In genomic region chr17:6374761-6375312, GRCh38 we compare ENCODE assay signal across 10 cellular contexts.
DNase-seq lines count a peak whose midpoint lies in the region; ATAC-seq, FAIRE-seq and TF ChIP-seq lines count a peak whose summit lies in the region.
"Had no signal": no experiment of that assay in that cellular context is flagged by ENCODE, and none has a peak within 500 bp of the region (broad histone marks: within the 10 kb centered on the region; RNA-seq: fewer than 3 reads in every experiment).

No MANE protein-coding gene starts in this region.

- no peak overlapping the region for H3K27ac Mint-ChIP-seq in GM23338

- no peaks in the 10 kb centered on the region for H4K20me1 ChIP-seq in GM23338 (replicated peaks; ENCODE audit: insufficient read depth)

- H3K79me2 ChIP-seq in GM23338 (replicated peaks; ENCODE audit: insufficient read depth), result no peaks in the 10 kb centered on the region
- H3K79me2 ChIP-seq: parathyroid adenoma had no signal

- H3F3A ChIP-seq in GM23338 (replicated peaks; ENCODE audit: low read depth), result no peaks in the 10 kb centered on the region

- FAIRE-seq in D721Med (lab: Jason Lieb, UNC), result no peak

- no peaks in the 10 kb centered on the region for H3K9me2 ChIP-seq in GM23338 (ENCODE audit: insufficient read depth)

- ATAC-seq in GM23338 (peak; percentile 86), GM19467 (IDR thresholded peaks at IDR 0.05; ENCODE audit: unreplicated experiment) (no peak), HG03196 (IDR thresholded peaks at IDR 0.05; ENCODE audit: unreplicated experiment) (no peak)

- H3K27me3 ChIP-seq in GM23338 (ENCODE audit: insufficient read depth), result no peaks in the 10 kb centered on the region
- H3K27me3 ChIP-seq in esophagus squamous epithelium, result peaks cover 0 to 45% (median 2%) of the 10 kb centered on the region in 4 donors

- H3K9me3 ChIP-seq in esophagus squamous epithelium, result peaks cover 0 to 5% (median 0%) of the 10 kb centered on the region in 3 donors

- H3K4me1 ChIP-seq in GM23338 (ENCODE audit: insufficient read depth) (peaks cover 20% of the 10 kb centered on the region), esophagus squamous epithelium (peaks cover 0 to 13% (median 11%) of the 10 kb centered on the region in 3 donors)

- intact Hi-C loops in esophagus squamous epithelium (cut with DNase I), result no loop called here

- TF ChIP-seq CTCF in GM23338 (conservative IDR thresholded peaks at IDR 0.05; ENCODE audit: low read depth in 2 of 2), result no peak
- TF ChIP-seq CTCF in D721Med (IDR thresholded peaks at IDR 0.05; ENCODE audit: insufficient read depth, missing control alignments), result no peak
- TF ChIP-seq CTCF in esophagus squamous epithelium (IDR thresholded peaks at IDR 0.05), result no peak

- H3K4me3 Mint-ChIP-seq in GM23338, result peak overlapping the region; percentile 62

- peaks cover 22% of the 10 kb centered on the region for H3K4me1 Mint-ChIP-seq in GM23338

- H3K4me2 ChIP-seq in GM23338, result peak overlapping the region; percentile 76

- H2AFZ ChIP-seq in GM23338, result peak overlapping the region; percentile 97
- H2AFZ ChIP-seq: parathyroid adenoma had no signal

- DNase-seq in GM23338 (ENCODE audit: low spot score) (peak; percentile 61), fibroblast of peridontal ligament (ENCODE audit: extremely low read depth) (peak; percentile 53), D721Med (ENCODE audit: insufficient read length, low spot score) (no peak), esophagus squamous epithelium (lab: John Stamatoyannopoulos, UW) (no peak)
- peak; percentile 34 to 42 for DNase-seq in activated CD4-positive, alpha-beta T cell treated with anti-CD3 and anti-CD28 coated beads, Interleukin-2, amount 50 U/mL, for 4 hours
- peak; percentile 8 to 46 for DNase-seq in stimulated activated CD4-positive, alpha-beta T cell treated with anti-CD3 and anti-CD28 coated beads, Interleukin-1b, Interleukin-23, amount 100 ng/mL, for 4 hours (ENCODE audit: low read depth in 2 of 2)
- DNase-seq: WERI-Rb-1 had no signal

- no peaks in the 10 kb centered on the region for H3K36me3 Mint-ChIP-seq in GM23338 (ENCODE audit: low read depth)

- H3K36me3 ChIP-seq in GM23338 (ENCODE audit: insufficient read depth) (no peaks in the 10 kb centered on the region), esophagus squamous epithelium (no peaks in the 10 kb centered on the region)
- H3K36me3 ChIP-seq: WERI-Rb-1 had no signal

- peaks cover 10% of the 10 kb centered on the region; the same call in 2 of the 3 replicates for H3K9me3 Mint-ChIP-seq in GM23338

- WGBS in esophagus squamous epithelium, 2 donors, result 5 to 8% methylated on average over 7 to 14 of the region's 14 CpGs

- TF ChIP-seq POLR2A in esophagus squamous epithelium (IDR thresholded peaks at IDR 0.05), result no peak

- H3K4me3 ChIP-seq in GM23338, result peak overlapping the region; percentile 48
- no peak overlapping the region for H3K4me3 ChIP-seq in esophagus squamous epithelium

- H3K27ac ChIP-seq in GM23338 (ENCODE audit: low read depth) (no peak overlapping the region), esophagus squamous epithelium (no peak overlapping the region)
- H3K27ac ChIP-seq: parathyroid adenoma, WERI-Rb-1 had no signal

- H3K27me3 Mint-ChIP-seq in GM23338 (ENCODE audit: insufficient read depth, low read depth, poor library complexity), result no peaks in the 10 kb centered on the region

TF ChIP-seq in GM23338, 12 proteins besides CTCF, POLR2A, EP300 and RAD21 (continues in another document):
- TF ChIP-seq ZNF462 (CRISPR knock-in tag; IDR thresholded peaks at IDR 0.05) (no peak), ZNF114 (CRISPR knock-in tag; IDR thresholded peaks at IDR 0.05) (no peak), STAT1 (IDR thresholded peaks at IDR 0.05; ENCODE audit: unreplicated experiment) (no peak), ETS1 (IDR thresholded peaks at IDR 0.05) (no peak), JUNB (IDR thresholded peaks at IDR 0.05; ENCODE audit: unreplicated experiment) (no peak), EZH2phosphoT487 (IDR thresholded peaks at IDR 0.05; ENCODE audit: unreplicated experiment) (no peak), POLR2AphosphoS5 (IDR thresholded peaks at IDR 0.05; ENCODE audit: low read depth) (no peak), NANOG (IDR thresholded peaks at IDR 0.05; ENCODE audit: borderline replicate concordance) (no peak), CREB1 (CRISPR knock-in tag; IDR thresholded peaks at IDR 0.05; ENCODE audit: low read depth) (no peak)

Comparison
In these comparisons a context has a peak if more than half of its experiments do, and no peak if none do; other contexts are left out.
1. DNase-seq: peak in GM23338 (single experiment), activated CD4-positive, alpha-beta T cell treated with anti-CD3 and anti-CD28 coated beads, Interleukin-2, amount 50 U/mL, for 4 hours (2 of 2), fibroblast of peridontal ligament (single experiment) and stimulated activated CD4-positive, alpha-beta T cell treated with anti-CD3 and anti-CD28 coated beads, Interleukin-1b, Interleukin-23, amount 100 ng/mL, for 4 hours (2 of 2); none in D721Med (single experiment) and esophagus squamous epithelium (single experiment).